Comparison of ENCODE assay signal across 1 cellular context in the genomic region with DNA sequence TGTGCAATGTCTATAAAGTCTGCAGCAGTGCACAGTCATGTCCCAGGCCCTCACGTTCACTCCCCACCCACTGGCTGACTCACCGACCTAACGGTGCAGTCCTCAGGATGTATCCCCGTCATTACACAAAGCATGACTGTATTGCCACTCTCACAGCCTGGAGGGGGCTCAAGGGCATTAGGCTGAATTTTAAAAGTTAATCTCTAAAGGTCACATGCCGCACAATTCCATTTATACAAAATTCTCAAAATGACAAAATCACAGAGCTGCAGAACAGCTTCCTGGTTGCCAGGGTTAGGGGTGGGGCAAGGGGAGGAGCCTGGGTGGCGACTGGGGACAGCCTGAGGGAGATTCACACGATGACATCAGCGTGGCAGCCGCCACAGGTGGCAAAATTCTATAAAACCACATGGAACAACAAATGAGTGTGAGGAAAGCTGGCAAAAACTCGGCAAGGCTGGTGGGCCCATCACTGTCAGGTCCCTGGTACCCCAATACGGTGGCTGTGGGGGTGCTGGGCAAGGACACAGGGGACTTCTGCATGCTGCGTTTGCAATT.
TF ChIP-seq lines count a peak whose summit lies in the region.

No MANE protein-coding gene starts in this region.

TF ChIP-seq in K562, 482 proteins besides CTCF, POLR2A, EP300 and RAD21 (continued from another document):
- peak in 1 of 3 experiments; percentile 23 for TF ChIP-seq YY1 (IDR thresholded peaks at IDR 0.05; ENCODE audit: borderline replicate concordance in 1 of 3, control insufficient read depth in 1 of 3, extremely low read depth in 1 of 3, insufficient read depth in 3 of 3, insufficient read length in 1 of 3, insufficient replicate concordance in 2 of 3, low read depth in 1 of 3, low read length in 2 of 3)
- TF ChIP-seq, protein P1, sequence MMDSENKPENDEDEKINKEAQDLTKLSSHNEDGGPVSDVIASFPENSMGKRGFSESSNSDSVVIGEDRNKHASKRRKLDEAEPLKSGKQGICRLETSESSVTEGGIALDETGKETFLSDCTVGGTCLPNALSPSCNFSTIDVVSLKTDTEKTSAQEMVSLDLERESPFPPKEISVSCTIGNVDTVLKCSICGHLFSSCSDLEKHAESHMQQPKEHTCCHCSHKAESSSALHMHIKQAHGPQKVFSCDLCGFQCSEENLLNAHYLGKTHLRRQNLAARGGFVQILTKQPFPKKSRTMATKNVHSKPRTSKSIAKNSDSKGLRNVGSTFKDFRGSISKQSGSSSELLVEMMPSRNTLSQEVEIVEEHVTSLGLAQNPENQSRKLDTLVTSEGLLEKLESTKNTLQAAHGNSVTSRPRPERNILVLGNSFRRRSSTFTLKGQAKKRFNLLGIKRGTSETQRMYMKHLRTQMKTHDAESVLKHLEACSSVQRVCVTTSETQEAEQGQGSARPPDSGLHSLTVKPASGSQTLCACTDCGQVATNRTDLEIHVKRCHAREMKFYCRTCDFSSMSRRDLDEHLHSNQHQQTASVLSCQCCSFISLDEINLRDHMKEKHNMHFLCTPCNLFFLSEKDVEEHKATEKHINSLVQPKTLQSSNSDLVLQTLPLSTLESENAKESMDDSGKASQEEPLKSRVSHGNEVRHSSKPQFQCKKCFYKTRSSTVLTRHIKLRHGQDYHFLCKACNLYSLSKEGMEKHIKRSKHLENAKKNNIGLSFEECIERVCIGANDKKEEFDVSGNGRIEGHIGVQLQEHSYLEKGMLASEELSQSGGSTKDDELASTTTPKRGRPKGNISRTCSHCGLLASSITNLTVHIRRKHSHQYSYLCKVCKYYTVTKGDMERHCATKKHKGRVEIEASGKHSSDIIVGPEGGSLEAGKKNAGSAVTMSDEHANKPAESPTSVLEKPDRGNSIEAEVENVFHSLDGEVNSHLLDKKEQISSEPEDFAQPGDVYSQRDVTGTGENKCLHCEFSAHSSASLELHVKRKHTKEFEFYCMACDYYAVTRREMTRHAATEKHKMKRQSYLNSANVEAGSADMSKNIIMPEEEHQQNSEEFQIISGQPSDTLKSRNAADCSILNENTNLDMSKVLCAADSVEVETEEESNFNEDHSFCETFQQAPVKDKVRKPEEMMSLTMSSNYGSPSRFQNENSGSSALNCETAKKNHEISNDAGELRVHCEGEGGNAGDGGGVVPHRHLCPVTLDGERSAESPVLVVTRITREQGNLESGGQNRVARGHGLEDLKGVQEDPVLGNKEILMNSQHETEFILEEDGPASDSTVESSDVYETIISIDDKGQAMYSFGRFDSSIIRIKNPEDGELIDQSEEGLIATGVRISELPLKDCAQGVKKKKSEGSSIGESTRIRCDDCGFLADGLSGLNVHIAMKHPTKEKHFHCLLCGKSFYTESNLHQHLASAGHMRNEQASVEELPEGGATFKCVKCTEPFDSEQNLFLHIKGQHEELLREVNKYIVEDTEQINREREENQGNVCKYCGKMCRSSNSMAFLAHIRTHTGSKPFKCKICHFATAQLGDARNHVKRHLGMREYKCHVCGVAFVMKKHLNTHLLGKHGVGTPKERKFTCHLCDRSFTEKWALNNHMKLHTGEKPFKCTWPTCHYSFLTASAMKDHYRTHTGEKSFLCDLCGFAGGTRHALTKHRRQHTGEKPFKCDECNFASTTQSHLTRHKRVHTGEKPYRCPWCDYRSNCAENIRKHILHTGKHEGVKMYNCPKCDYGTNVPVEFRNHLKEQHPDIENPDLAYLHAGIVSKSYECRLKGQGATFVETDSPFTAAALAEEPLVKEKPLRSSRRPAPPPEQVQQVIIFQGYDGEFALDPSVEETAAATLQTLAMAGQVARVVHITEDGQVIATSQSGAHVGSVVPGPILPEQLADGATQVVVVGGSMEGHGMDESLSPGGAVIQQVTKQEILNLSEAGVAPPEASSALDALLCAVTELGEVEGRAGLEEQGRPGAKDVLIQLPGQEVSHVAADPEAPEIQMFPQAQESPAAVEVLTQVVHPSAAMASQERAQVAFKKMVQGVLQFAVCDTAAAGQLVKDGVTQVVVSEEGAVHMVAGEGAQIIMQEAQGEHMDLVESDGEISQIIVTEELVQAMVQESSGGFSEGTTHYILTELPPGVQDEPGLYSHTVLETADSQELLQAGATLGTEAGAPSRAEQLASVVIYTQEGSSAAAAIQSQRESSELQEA (IDR thresholded peaks at IDR 0.05; ENCODE audit: low read depth) = no peak
- peak; percentile 62; the same call in 1 of the 2 replicates for TF ChIP-seq ARID1B (IDR thresholded peaks at IDR 0.05)
- TF ChIP-seq MAFK (IDR thresholded peaks at IDR 0.05; ENCODE audit: low read length) = peak; percentile 23; the same call in 1 of the 2 replicates
- TF ChIP-seq FOSL1 (tag; conservative IDR thresholded peaks at IDR 0.05) = peak; percentile 86
- TF ChIP-seq NCOA4 (IDR thresholded peaks at IDR 0.05; ENCODE audit: partially characterized antibody) = no peak
- TF ChIP-seq, protein P2, sequence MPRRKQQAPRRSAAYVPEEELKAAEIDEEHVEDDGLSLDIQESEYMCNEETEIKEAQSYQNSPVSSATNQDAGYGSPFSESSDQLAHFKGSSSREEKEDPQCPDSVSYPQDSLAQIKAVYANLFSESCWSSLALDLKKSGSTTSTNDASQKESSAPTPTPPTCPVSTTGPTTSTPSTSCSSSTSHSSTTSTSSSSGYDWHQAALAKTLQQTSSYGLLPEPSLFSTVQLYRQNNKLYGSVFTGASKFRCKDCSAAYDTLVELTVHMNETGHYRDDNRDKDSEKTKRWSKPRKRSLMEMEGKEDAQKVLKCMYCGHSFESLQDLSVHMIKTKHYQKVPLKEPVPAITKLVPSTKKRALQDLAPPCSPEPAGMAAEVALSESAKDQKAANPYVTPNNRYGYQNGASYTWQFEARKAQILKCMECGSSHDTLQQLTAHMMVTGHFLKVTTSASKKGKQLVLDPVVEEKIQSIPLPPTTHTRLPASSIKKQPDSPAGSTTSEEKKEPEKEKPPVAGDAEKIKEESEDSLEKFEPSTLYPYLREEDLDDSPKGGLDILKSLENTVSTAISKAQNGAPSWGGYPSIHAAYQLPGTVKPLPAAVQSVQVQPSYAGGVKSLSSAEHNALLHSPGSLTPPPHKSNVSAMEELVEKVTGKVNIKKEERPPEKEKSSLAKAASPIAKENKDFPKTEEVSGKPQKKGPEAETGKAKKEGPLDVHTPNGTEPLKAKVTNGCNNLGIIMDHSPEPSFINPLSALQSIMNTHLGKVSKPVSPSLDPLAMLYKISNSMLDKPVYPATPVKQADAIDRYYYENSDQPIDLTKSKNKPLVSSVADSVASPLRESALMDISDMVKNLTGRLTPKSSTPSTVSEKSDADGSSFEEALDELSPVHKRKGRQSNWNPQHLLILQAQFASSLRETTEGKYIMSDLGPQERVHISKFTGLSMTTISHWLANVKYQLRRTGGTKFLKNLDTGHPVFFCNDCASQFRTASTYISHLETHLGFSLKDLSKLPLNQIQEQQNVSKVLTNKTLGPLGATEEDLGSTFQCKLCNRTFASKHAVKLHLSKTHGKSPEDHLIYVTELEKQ (CRISPR knock-in tag; IDR thresholded peaks at IDR 0.05) = no peak
- TF ChIP-seq L3MBTL2 (IDR thresholded peaks at IDR 0.05) = peak; percentile 68
- TF ChIP-seq ZNF316 (IDR thresholded peaks at IDR 0.05) = peak; percentile 37
- TF ChIP-seq EGR1 (conservative IDR thresholded peaks at IDR 0.05) = peak; percentile 63
- TF ChIP-seq, protein P3, sequence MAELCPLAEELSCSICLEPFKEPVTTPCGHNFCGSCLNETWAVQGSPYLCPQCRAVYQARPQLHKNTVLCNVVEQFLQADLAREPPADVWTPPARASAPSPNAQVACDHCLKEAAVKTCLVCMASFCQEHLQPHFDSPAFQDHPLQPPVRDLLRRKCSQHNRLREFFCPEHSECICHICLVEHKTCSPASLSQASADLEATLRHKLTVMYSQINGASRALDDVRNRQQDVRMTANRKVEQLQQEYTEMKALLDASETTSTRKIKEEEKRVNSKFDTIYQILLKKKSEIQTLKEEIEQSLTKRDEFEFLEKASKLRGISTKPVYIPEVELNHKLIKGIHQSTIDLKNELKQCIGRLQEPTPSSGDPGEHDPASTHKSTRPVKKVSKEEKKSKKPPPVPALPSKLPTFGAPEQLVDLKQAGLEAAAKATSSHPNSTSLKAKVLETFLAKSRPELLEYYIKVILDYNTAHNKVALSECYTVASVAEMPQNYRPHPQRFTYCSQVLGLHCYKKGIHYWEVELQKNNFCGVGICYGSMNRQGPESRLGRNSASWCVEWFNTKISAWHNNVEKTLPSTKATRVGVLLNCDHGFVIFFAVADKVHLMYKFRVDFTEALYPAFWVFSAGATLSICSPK (IDR thresholded peaks at IDR 0.05; ENCODE audit: borderline replicate concordance) = no peak
- TF ChIP-seq ZSCAN32 (CRISPR knock-in tag; IDR thresholded peaks at IDR 0.05) = no peak
- no peak for TF ChIP-seq ZNF23 (CRISPR knock-in tag; IDR thresholded peaks at IDR 0.05)
- TF ChIP-seq ADNP (tag; IDR thresholded peaks at IDR 0.05) = no peak
- TF ChIP-seq CBX5 (IDR thresholded peaks at IDR 0.05; ENCODE audit: borderline replicate concordance, low read depth) = peak; percentile 24; the same call in 1 of the 2 replicates
- TF ChIP-seq DPF2 (IDR thresholded peaks at IDR 0.05) = peak; percentile 86
- no peak for TF ChIP-seq MIER1 (IDR thresholded peaks at IDR 0.05; ENCODE audit: low read depth)
- peak; percentile 55 for TF ChIP-seq EP400 (IDR thresholded peaks at IDR 0.05)
- peak; percentile 39; the same call in 1 of the 2 replicates for TF ChIP-seq RBFOX2 (IDR thresholded peaks at IDR 0.05; ENCODE audit: low read depth, low read length)
- TF ChIP-seq, protein P4, sequence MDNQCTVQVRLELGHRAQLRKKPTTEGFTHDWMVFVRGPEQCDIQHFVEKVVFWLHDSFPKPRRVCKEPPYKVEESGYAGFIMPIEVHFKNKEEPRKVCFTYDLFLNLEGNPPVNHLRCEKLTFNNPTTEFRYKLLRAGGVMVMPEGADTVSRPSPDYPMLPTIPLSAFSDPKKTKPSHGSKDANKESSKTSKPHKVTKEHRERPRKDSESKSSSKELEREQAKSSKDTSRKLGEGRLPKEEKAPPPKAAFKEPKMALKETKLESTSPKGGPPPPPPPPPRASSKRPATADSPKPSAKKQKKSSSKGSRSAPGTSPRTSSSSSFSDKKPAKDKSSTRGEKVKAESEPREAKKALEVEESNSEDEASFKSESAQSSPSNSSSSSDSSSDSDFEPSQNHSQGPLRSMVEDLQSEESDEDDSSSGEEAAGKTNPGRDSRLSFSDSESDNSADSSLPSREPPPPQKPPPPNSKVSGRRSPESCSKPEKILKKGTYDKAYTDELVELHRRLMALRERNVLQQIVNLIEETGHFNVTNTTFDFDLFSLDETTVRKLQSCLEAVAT (IDR thresholded peaks at IDR 0.05) = no peak
- TF ChIP-seq, protein P5, sequence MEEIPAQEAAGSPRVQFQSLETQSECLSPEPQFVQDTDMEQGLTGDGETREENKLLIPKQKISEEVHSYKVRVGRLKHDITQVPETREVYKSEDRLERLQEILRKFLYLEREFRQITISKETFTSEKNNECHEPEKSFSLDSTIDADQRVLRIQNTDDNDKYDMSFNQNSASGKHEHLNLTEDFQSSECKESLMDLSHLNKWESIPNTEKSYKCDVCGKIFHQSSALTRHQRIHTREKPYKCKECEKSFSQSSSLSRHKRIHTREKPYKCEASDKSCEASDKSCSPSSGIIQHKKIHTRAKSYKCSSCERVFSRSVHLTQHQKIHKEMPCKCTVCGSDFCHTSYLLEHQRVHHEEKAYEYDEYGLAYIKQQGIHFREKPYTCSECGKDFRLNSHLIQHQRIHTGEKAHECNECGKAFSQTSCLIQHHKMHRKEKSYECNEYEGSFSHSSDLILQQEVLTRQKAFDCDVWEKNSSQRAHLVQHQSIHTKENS (CRISPR knock-in tag; IDR thresholded peaks at IDR 0.05) = no peak
- TF ChIP-seq CXXC5 (CRISPR knock-in tag; IDR thresholded peaks at IDR 0.05) = peak; percentile 18; the same call in 1 of the 2 replicates
- 0 out of 2 replicates have a peak, but pooled peaks have one; percentile 15 for TF ChIP-seq ETV1 (tag; conservative IDR thresholded peaks at IDR 0.05; ENCODE audit: low read depth)
- peak; percentile 79 for TF ChIP-seq JUN (IDR thresholded peaks at IDR 0.05; ENCODE audit: borderline replicate concordance, low read depth, low read length)
- no peak for TF ChIP-seq JUN (CRISPR knock-in tag; IDR thresholded peaks at IDR 0.05; ENCODE audit: borderline replicate concordance)
- no peak for TF ChIP-seq CCAR2 (IDR thresholded peaks at IDR 0.05; ENCODE audit: low read depth, low read length)
- TF ChIP-seq MAZ (CRISPR knock-in tag; conservative IDR thresholded peaks at IDR 0.05 in 1 of 2, IDR thresholded peaks at IDR 0.05 in 1 of 2) = peak in 1 of 2 experiments; percentile 36; a peak in 1 of 4 replicates
- peak; percentile 91 for TF ChIP-seq JUND (IDR thresholded peaks at IDR 0.05; ENCODE audit: borderline replicate concordance, low read depth, low read length)
- peak; percentile 84; the same call in 2 of the 3 replicates for TF ChIP-seq JUND (tag; IDR thresholded peaks at IDR 0.05; ENCODE audit: borderline replicate concordance, low read depth, low read length)
- TF ChIP-seq SMARCC2 (IDR thresholded peaks at IDR 0.05; ENCODE audit: low read depth) = 0 out of 2 replicates have a peak, but pooled peaks have one; percentile 43
- no peak for TF ChIP-seq NONO (IDR thresholded peaks at IDR 0.05; ENCODE audit: low read depth in 2 of 2, low read length in 1 of 2)
- TF ChIP-seq KDM2B (CRISPR knock-in tag; IDR thresholded peaks at IDR 0.05) = no peak
- TF ChIP-seq HMG20A (CRISPR knock-in tag; conservative IDR thresholded peaks at IDR 0.05) = no peak
- TF ChIP-seq, protein P6, sequence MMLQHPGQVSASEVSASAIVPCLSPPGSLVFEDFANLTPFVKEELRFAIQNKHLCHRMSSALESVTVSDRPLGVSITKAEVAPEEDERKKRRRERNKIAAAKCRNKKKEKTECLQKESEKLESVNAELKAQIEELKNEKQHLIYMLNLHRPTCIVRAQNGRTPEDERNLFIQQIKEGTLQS (IDR thresholded peaks at IDR 0.05) = peak; percentile 93
- TF ChIP-seq, protein P6 (CRISPR knock-in tag; conservative IDR thresholded peaks at IDR 0.05) = no peak; the same call in 1 of the 2 replicates
- TF ChIP-seq BHLHE40 (IDR thresholded peaks at IDR 0.05; ENCODE audit: low read length) = peak; percentile 88
- TF ChIP-seq TAF7 (tag; IDR thresholded peaks at IDR 0.05) = no peak
- 0 out of 2 replicates have a peak, but pooled peaks have one; percentile 11 for TF ChIP-seq CBFA2T3 (IDR thresholded peaks at IDR 0.05)
